ENCODE assay signal across 1 cellular context in the genomic region with DNA sequence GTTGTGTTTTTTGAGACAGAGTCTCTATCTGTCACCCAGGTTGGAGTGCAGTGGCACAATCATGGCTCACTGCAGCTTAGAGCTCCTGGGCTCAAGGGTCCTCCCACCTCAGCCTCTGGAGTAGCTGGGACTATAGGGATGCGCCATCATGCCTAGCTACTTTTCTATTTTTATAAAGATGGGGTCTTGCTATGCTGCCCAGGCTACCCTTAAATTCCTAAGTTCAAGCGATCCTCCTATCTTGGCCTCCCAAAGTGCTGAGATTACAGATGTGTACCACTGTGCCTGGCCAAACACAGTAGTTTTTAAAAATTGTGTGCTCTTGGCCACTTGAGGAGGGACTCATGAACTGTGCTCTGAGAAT.
TF ChIP-seq lines count a peak whose summit lies in the region.

No MANE protein-coding gene starts in this region.

TF ChIP-seq in IMR-90, 13 proteins besides CTCF, POLR2A, EP300 and RAD21 (continued from another document):
- TF ChIP-seq, protein P1, sequence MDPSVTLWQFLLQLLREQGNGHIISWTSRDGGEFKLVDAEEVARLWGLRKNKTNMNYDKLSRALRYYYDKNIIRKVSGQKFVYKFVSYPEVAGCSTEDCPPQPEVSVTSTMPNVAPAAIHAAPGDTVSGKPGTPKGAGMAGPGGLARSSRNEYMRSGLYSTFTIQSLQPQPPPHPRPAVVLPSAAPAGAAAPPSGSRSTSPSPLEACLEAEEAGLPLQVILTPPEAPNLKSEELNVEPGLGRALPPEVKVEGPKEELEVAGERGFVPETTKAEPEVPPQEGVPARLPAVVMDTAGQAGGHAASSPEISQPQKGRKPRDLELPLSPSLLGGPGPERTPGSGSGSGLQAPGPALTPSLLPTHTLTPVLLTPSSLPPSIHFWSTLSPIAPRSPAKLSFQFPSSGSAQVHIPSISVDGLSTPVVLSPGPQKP (IDR thresholded peaks at IDR 0.05; ENCODE audit: borderline replicate concordance, low read depth, low read length), result no peak
- TF ChIP-seq FOS (IDR thresholded peaks at IDR 0.05; ENCODE audit: low read depth, low read length) (no peak), CEBPB (IDR thresholded peaks at IDR 0.05; ENCODE audit: low read depth, low read length) (no peak), RCOR1 (IDR thresholded peaks at IDR 0.05; ENCODE audit: insufficient replicate concordance, low read length) (no peak), CHD1 (IDR thresholded peaks at IDR 0.05; ENCODE audit: low read depth, low read length) (no peak)
- TF ChIP-seq, protein P2, sequence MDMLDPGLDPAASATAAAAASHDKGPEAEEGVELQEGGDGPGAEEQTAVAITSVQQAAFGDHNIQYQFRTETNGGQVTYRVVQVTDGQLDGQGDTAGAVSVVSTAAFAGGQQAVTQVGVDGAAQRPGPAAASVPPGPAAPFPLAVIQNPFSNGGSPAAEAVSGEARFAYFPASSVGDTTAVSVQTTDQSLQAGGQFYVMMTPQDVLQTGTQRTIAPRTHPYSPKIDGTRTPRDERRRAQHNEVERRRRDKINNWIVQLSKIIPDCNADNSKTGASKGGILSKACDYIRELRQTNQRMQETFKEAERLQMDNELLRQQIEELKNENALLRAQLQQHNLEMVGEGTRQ (IDR thresholded peaks at IDR 0.05; ENCODE audit: low read depth, low read length), result no peak
TF ChIP-seq in IMR-90: peak in this region for 0.
